In the genomic region with DNA sequence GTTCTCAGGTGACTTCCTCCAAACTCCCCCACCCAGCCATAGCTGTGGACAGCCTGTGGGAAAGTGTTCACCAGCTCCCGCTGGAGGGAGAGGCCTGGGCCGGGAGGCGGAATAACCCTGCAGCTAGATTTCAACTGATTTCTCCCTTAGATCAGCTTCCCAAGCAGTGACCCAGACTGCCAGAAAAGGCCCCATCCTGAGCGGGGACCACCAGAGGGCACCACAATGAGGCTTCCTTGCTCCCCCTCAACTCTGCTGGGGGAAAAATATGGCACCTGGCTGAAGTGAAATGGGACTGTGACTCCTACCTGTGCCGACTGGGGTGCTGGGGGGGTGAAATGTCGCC, we compare ENCODE assay signal across 9 cellular contexts. TPM values are rescaled to one million over a fixed set of nuclear protein-coding genes. Genes with fewer than 3 reads are reported as not detected.
DNase-seq lines count a peak whose midpoint lies in the region; ATAC-seq, FAIRE-seq and TF ChIP-seq lines count a peak whose summit lies in the region.
"Had no signal": no experiment of that assay in that cellular context is flagged by ENCODE, and none has a peak within 500 bp of the region (broad histone marks: within the 10 kb centered on the region; RNA-seq: fewer than 3 reads in every experiment).

No MANE protein-coding gene starts in this region.

- no peaks in the 10 kb centered on the region for H3K79me2 ChIP-seq in OCI-LY7 (ENCODE audit: insufficient read depth, low read depth, low read length)

- H3K36me3 ChIP-seq in OCI-LY7 (ENCODE audit: insufficient read depth, low read length): no peaks in the 10 kb centered on the region
- H3K36me3 ChIP-seq in heart left ventricle: no peaks in the 10 kb centered on the region

- TF ChIP-seq POLR2A in GM12891 (IDR thresholded peaks at IDR 0.05; ENCODE audit: low read depth, low read length): no peak
- no peak for TF ChIP-seq POLR2A in heart left ventricle (IDR thresholded peaks at IDR 0.05)

- H3K4me3 ChIP-seq in OCI-LY7 (ENCODE audit: low read depth, low read length, poor library complexity, severe bottlenecking): peak overlapping the region; percentile 18
- H3K4me3 ChIP-seq in dorsolateral prefrontal cortex: peak overlapping the region; percentile 54 to 90 (median 74)
- H3K4me3 ChIP-seq in heart left ventricle: peak overlapping the region in 6 of 12 donors; percentile 11 to 57 (median 42)

- no peaks in the 10 kb centered on the region for H3K9me2 ChIP-seq in OCI-LY7 (ENCODE audit: insufficient read depth, low read length)

- no peaks in the 10 kb centered on the region; the same call in 1 of the 2 replicates for H4K20me1 ChIP-seq in OCI-LY7 (ENCODE audit: insufficient read depth, low read length)

- FAIRE-seq in GM12891 (lab: Jason Lieb, UNC): peak; percentile 59

- BruUV-seq in OCI-LY7 (replicated peaks; lab: Mats Ljungman, UMichigan): no TSS peak

- POLR2A ChIA-PET in OCI-LY7 (lab: Charles Lee): no interaction called here

- H3K9me3 ChIP-seq in OCI-LY7 (ENCODE audit: low read length) (no peaks in the 10 kb centered on the region), heart left ventricle (no peaks in the 10 kb centered on the region)

- no peak overlapping the region for H3K27ac ChIP-seq in OCI-LY7 (ENCODE audit: low read depth, low read length, poor library complexity, severe bottlenecking)
- peak overlapping the region; percentile 3 to 100 (median 89) for H3K27ac ChIP-seq in dorsolateral prefrontal cortex
- no peak overlapping the region for H3K27ac ChIP-seq in heart left ventricle

- 27 to 43% (median 34%) methylated on average over 4 to 6 of the region's 6 CpGs for WGBS in heart left ventricle, 4 donors

- peak; percentile 72 for TF ChIP-seq CTCF in OCI-LY7 (conservative IDR thresholded peaks at IDR 0.05; ENCODE audit: low read length)
- peak in 18 of 56 donors; percentile 5 to 40 (median 18) for TF ChIP-seq CTCF in dorsolateral prefrontal cortex (IDR thresholded peaks at IDR 0.05 in 54 of 56, conservative IDR thresholded peaks at IDR 0.05 in 2 of 56; ENCODE audit: low read depth in 1 of 56, partially characterized antibody in 56 of 56)
- peak in 1 of 12 donors; percentile 8 for TF ChIP-seq CTCF in heart left ventricle (IDR thresholded peaks at IDR 0.05)

- CTCF ChIA-PET in OCI-LY7 (lab: Charles Lee; ENCODE audit: unreplicated experiment): interaction anchor here (1.5 to 1.8 kb wide), 3 partner anchors 14 to 34 kb away, joined by 3 to 6 read pairs (median 4); no protein-coding TSS in a partner anchor

- H2AFZ ChIP-seq in OCI-LY7 (ENCODE audit: low read length): no peak overlapping the region

- intact Hi-C loops in OCI-LY7 (cut with micrococcal nuclease; ENCODE audit: unreplicated experiment): no loop called here
- intact Hi-C loops in dorsolateral prefrontal cortex (cut with DNase I): loop anchor here in 1 of 2 donors (2.0 kb wide), 1 partner anchor 17 kb away; no protein-coding TSS in a partner anchor
- intact Hi-C loops in heart left ventricle (cut with DNase I): no loop called here

- H3K4me1 ChIP-seq in OCI-LY7 (ENCODE audit: insufficient read depth, low read length, poor library complexity, severe bottlenecking): peaks cover 16% of the 10 kb centered on the region
- H3K4me1 ChIP-seq in heart left ventricle: peaks cover 4 to 30% (median 21%) of the 10 kb centered on the region in 12 donors

- ATAC-seq in heart left ventricle: no peak

- peak overlapping the region; percentile 62 for H3K4me2 ChIP-seq in OCI-LY7 (ENCODE audit: low read length)

- DNase-seq in GM12891 (ENCODE audit: insufficient read length, low spot score) (no peak), OCI-LY7 (ENCODE audit: low spot score) (peak; percentile 44), dorsolateral prefrontal cortex (peak in 1 of 10 donors; percentile 50), NK-92 (lab: John Stamatoyannopoulos, UW; ENCODE audit: unreplicated experiment) (no peak), MV-4-11 (lab: John Stamatoyannopoulos, UW) (no peak), heart left ventricle (no peak), DMS153 treated with DMSO at 0.1 percent for 48 hours (lab: John Stamatoyannopoulos, UW; ENCODE audit: unreplicated experiment) (no peak)
- DNase-seq in stimulated activated CD8-positive, alpha-beta memory T cell treated with anti-CD3 and anti-CD28 coated beads, Interleukin-15, amount 100 ng/mL, for 1 hour (ENCODE audit: low read depth): peak; percentile 28

- H3K27me3 ChIP-seq in dorsolateral prefrontal cortex (peaks cover 0 to 36% (median 0%) of the 10 kb centered on the region in 45 donors), heart left ventricle (peaks cover 30 to 100% (median 74%) of the 10 kb centered on the region in 9 donors)

TF ChIP-seq in GM12891, 5 proteins besides CTCF, POLR2A, EP300 and RAD21:
- TF ChIP-seq TAF1 (IDR thresholded peaks at IDR 0.05; ENCODE audit: low read depth, low read length) (no peak), SPI1 (IDR thresholded peaks at IDR 0.05; ENCODE audit: low read depth, low read length) (no peak), PAX5 (IDR thresholded peaks at IDR 0.05; ENCODE audit: insufficient read depth, low read length, severe bottlenecking) (no peak), POLR2AphosphoS5 (IDR thresholded peaks at IDR 0.05; ENCODE audit: low read depth, low read length) (no peak), POU2F2 (IDR thresholded peaks at IDR 0.05; ENCODE audit: low read depth, low read length) (no peak)

RNA-seq across cellular contexts. Expression of a gene that starts 50.8 kb away (rescaled TPM):
- 0.08 TPM for polyA plus RNA-seq in GM12891 (2012; ENCODE audit: low read depth, missing spikeins)
- total RNA-seq in OCI-LY7 (2014; rRNA removed; shearing (Covaris generic)): not detected in 2 replicates
- total RNA-seq in OCI-LY7 (2022) (not detected in 2 replicates), dorsolateral prefrontal cortex (under 1 TPM in 5 of 120 experiments, not detected in 115; 0.33 to 0.61 (median 0.44) TPM), heart left ventricle (under 1 TPM in 1 of 9 donors, not detected in 8; 0.29 TPM)
- not detected for polyA plus RNA-seq in heart left ventricle
- total RNA-seq: glomerular endothelial cell had no signal

Comparison
In these comparisons a context has a peak if more than half of its experiments do, and no peak if none do; other contexts are left out.
1. DNase-seq: peak in OCI-LY7 (single experiment) and stimulated activated CD8-positive, alpha-beta memory T cell treated with anti-CD3 and anti-CD28 coated beads, Interleukin-15, amount 100 ng/mL, for 1 hour (single experiment); none in GM12891 (single experiment), NK-92 (single experiment), MV-4-11 (single experiment), heart left ventricle (0 of 5) and DMS153 treated with DMSO at 0.1 percent for 48 hours (single experiment).
2. H3K27ac ChIP-seq: peak in dorsolateral prefrontal cortex (59 of 59); none in OCI-LY7 (single experiment) and heart left ventricle (0 of 12).